ENCODE assay signal across 11 cellular contexts in the genomic region with DNA sequence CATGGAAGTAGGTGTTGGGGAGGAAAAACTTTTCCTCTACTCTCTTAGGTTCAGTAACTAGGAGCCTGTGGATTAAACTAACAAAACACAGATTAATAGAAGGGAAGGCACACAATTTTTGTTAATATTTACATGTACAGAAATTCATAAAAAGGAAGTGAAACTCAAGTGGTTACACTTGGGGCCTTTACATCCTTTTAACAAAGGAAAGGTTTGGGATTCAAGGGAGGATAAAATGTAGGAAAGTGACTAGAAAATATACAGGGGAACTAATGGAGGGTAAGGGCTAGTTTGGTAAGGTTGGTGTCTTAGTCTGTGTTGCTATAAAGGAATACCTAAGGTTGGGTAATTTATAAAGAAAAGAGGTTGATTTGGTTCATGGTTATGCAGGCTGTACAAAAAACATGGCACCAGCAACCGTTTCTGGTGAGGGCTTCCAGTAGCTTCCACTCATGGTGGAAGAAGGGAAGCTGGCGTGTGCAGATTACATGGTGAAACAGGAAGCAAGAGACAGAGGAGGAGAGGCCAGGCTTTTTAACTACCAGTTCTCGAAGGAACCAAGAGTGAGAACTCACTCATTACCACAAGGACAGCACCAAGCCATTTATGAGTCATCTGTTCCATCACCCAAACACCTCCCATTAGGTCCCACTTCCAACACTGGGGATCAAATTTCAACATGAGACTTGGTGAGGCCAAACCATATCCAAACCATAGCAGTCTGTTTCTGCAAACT.
DNase-seq lines count a peak whose midpoint lies in the region; ATAC-seq, FAIRE-seq and TF ChIP-seq lines count a peak whose summit lies in the region.
"Had no signal": no experiment of that assay in that cellular context is flagged by ENCODE, and none has a peak within 500 bp of the region (broad histone marks: within the 10 kb centered on the region; RNA-seq: fewer than 3 reads in every experiment).

No MANE protein-coding gene starts in this region.

- no peak for TF ChIP-seq EP300 in GM12878 (IDR thresholded peaks at IDR 0.05; ENCODE audit: borderline replicate concordance in 1 of 2, control insufficient read depth in 1 of 2, low read depth in 2 of 2, low read length in 2 of 2)
- TF ChIP-seq EP300 in transverse colon (IDR thresholded peaks at IDR 0.05; ENCODE audit: low read depth): no peak

- H2AFZ ChIP-seq in GM12878 (ENCODE audit: control insufficient read depth, low read depth, low read length): no peak overlapping the region

- H3K4me1 ChIP-seq in GM12878 (ENCODE audit: control insufficient read depth, insufficient read depth, low read length) (no peaks in the 10 kb centered on the region), transverse colon (no peaks in the 10 kb centered on the region)
- H3K4me1 ChIP-seq: Caco-2 had no signal

- H3K27ac ChIP-seq in GM12878 (ENCODE audit: control insufficient read depth, insufficient read depth) (no peak overlapping the region), transverse colon (no peak overlapping the region)

- H3K9ac ChIP-seq in GM12878 (ENCODE audit: control insufficient read depth, insufficient read depth, low read length): no peak overlapping the region

- no peak for TF ChIP-seq POLR2A in GM12878 (IDR thresholded peaks at IDR 0.05; ENCODE audit: low read depth, low read length)
- no peak for TF ChIP-seq POLR2A in transverse colon (IDR thresholded peaks at IDR 0.05)

- POLR2A ChIA-PET in GM12878 (lab: Charles Lee): no interaction called here

- H4K20me1 ChIP-seq in GM12878 (ENCODE audit: control insufficient read depth, insufficient read depth): no peaks in the 10 kb centered on the region

- BruUV-seq in GM12878 (replicated peaks; lab: Mats Ljungman, UMichigan): no TSS peak

- no peaks in the 10 kb centered on the region for H3K79me2 ChIP-seq in GM12878 (ENCODE audit: control insufficient read depth, insufficient read depth, low read length)

- CTCF ChIA-PET in GM12878 (lab: Yijun Ruan, JAX): no interaction called here

- DNase-seq in GM12878 (ENCODE audit: low read depth, low spot score): peak; percentile 8
- no peak for DNase-seq in NCI-H2081 (lab: John Stamatoyannopoulos, UW)
- no peak for DNase-seq in transverse colon
- no peak for DNase-seq in NCI-H526 treated with DMSO at 0.1 percent for 48 hours (lab: John Stamatoyannopoulos, UW)
- DNase-seq in cardiac septum (ENCODE audit: low spot score): no peak
- DNase-seq: Caco-2, NCI-H82 had no signal

- no peak for TF ChIP-seq CTCF in GM12878 (IDR thresholded peaks at IDR 0.05 in 2 of 3, conservative IDR thresholded peaks at IDR 0.05 in 1 of 3; ENCODE audit: control insufficient read depth in 2 of 3, extremely low read depth in 1 of 3, insufficient read depth in 1 of 3, low read depth in 3 of 3, low read length in 3 of 3)
- TF ChIP-seq CTCF in transverse colon (IDR thresholded peaks at IDR 0.05): no peak

- TF ChIP-seq RAD21 in GM12878 (IDR thresholded peaks at IDR 0.05; ENCODE audit: insufficient read depth, low read depth, low read length): no peak

- in situ Hi-C loops in GM12878 (cut with MboI) (no loop called here), transverse colon (cut with MboI; ENCODE audit: low pct_ligation_motif_present in 1 of 4, low pct_unique_long_range_greater_than_20kb in 1 of 4, low sequenced_read_pairs in 3 of 4) (no loop called here)

- H3K4me3 ChIP-seq in GM12878 (no peak overlapping the region), transverse colon (no peak overlapping the region)

- SMC1A ChIA-PET in GM12878 (lab: Charles Lee; ENCODE audit: uncharacterized antibody, unreplicated experiment): interaction anchor here (0.6 kb wide), 1 partner anchor 10 kb away, joined by 3 read pairs; no protein-coding TSS in a partner anchor

- H3K36me3 ChIP-seq in GM12878 (ENCODE audit: control insufficient read depth in 2 of 2, insufficient read depth in 2 of 2, low read length in 1 of 2): no peaks in the 10 kb centered on the region
- H3K36me3 ChIP-seq in transverse colon: no peaks in the 10 kb centered on the region

- ATAC-seq in GM18858 (IDR thresholded peaks at IDR 0.05; ENCODE audit: unreplicated experiment): peak; percentile 98
- ATAC-seq in GM21786 (IDR thresholded peaks at IDR 0.05; ENCODE audit: unreplicated experiment): peak; percentile 97
- ATAC-seq in HG03378 (IDR thresholded peaks at IDR 0.05; ENCODE audit: unreplicated experiment): peak; percentile 96
- ATAC-seq in GM12878: peak; percentile 95
- ATAC-seq: WTC11 had no signal

- peak; percentile 35 for FAIRE-seq in GM12878 (lab: Jason Lieb, UNC)

- intact Hi-C loops in GM12878 (cut with micrococcal nuclease; ENCODE audit: unreplicated experiment) (no loop called here), transverse colon (cut with DNase I; ENCODE audit: low total_unique reads) (no loop called here), cardiac septum (cut with DNase I) (no loop called here)

- H3K9me3 ChIP-seq in GM12878 (replicated peaks; ENCODE audit: control insufficient read depth, insufficient read depth, low read length) (no peaks in the 10 kb centered on the region), transverse colon (no peaks in the 10 kb centered on the region)
- H3K9me3 ChIP-seq: Caco-2 had no signal

- whole genome bisulfite sequencing in GM12878 (ENCODE audit: insufficient coverage, insufficient replicate concordance, low lambda C conversion rate, missing lambda C conversion rate): 13% methylated on average over 3 of the region's 3 CpGs
- 40% methylated on average over 3 of the region's 3 CpGs; no CpG with 5 or more reads in 1 of the 2 donors for WGBS in transverse colon (ENCODE audit: low coverage in 1 of 2), 2 donors

- RAD21 ChIA-PET in GM12878 (lab: Charles Lee; ENCODE audit: unreplicated experiment): no interaction called here

- H3K27me3 ChIP-seq in GM12878 (replicated peaks in 1 of 2; ENCODE audit: control insufficient read depth in 2 of 2, insufficient read depth in 2 of 2, low read length in 1 of 2): 0 out of 4 replicates have a peak, but pooled peaks cover 0 to 2% of the 10 kb centered on the region in 2 experiments
- no peaks in the 10 kb centered on the region for H3K27me3 ChIP-seq in transverse colon

- H3K4me2 ChIP-seq in GM12878 (ENCODE audit: control insufficient read depth, insufficient read depth): no peak overlapping the region

TF ChIP-seq in GM12878, 131 proteins besides CTCF, POLR2A, EP300 and RAD21:
- TF ChIP-seq BHLHE40 (IDR thresholded peaks at IDR 0.05; ENCODE audit: borderline replicate concordance in 1 of 2, low read depth in 2 of 2, low read length in 1 of 2) (0 out of 4 replicates have a peak, but pooled peaks of 1 of the 2 experiments have one; percentile 16), IKZF2 (IDR thresholded peaks at IDR 0.05) (peak; percentile 84 to 85), JUNB (IDR thresholded peaks at IDR 0.05) (peak; percentile 34), ETV6 (conservative IDR thresholded peaks at IDR 0.05 in 1 of 2, IDR thresholded peaks at IDR 0.05 in 1 of 2; ENCODE audit: borderline replicate concordance in 1 of 2, low read depth in 1 of 2) (peak in 1 of 2 experiments; percentile 91; a peak in 2 of 4 replicates), MTA2 (IDR thresholded peaks at IDR 0.05; ENCODE audit: low read depth) (peak; percentile 46), BRCA1 (IDR thresholded peaks at IDR 0.05; ENCODE audit: low read depth, low read length) (no peak), NFIC (IDR thresholded peaks at IDR 0.05; ENCODE audit: low read depth, low read length) (0 out of 2 replicates have a peak, but pooled peaks have one; percentile 23), BACH1 (IDR thresholded peaks at IDR 0.05; ENCODE audit: borderline replicate concordance) (no peak), RUNX3 (IDR thresholded peaks at IDR 0.05; ENCODE audit: low read length) (peak; percentile 50), IRF4 (IDR thresholded peaks at IDR 0.05; ENCODE audit: low read depth, low read length) (peak; percentile 58; the same call in 1 of the 2 replicates), MYC (IDR thresholded peaks at IDR 0.05; ENCODE audit: insufficient read depth, insufficient read length, insufficient replicate concordance, low read length, severe bottlenecking) (no peak), EGR1 (IDR thresholded peaks at IDR 0.05; ENCODE audit: borderline replicate concordance in 1 of 2, low read depth in 2 of 2, low read length in 2 of 2) (no peak), CREM (IDR thresholded peaks at IDR 0.05; ENCODE audit: low read depth) (0 out of 2 replicates have a peak, but pooled peaks have one; percentile 15), EED (IDR thresholded peaks at IDR 0.05; ENCODE audit: low read depth) (peak; percentile 61; the same call in 1 of the 2 replicates), NFYA (IDR thresholded peaks at IDR 0.05; ENCODE audit: borderline replicate concordance, low read depth, low read length) (no peak), PAX5 (IDR thresholded peaks at IDR 0.05; ENCODE audit: borderline replicate concordance, low read depth, low read length) (0 out of 2 replicates have a peak, but pooled peaks have one; percentile 26), SPI1 (IDR thresholded peaks at IDR 0.05; ENCODE audit: borderline replicate concordance, insufficient read depth, low read depth, low read length) (peak; percentile 69), DPF2 (IDR thresholded peaks at IDR 0.05) (peak; percentile 54; the same call in 1 of the 2 replicates), GATAD2B (conservative IDR thresholded peaks at IDR 0.05; ENCODE audit: low read depth) (0 out of 2 replicates have a peak, but pooled peaks have one; percentile 25), IKZF1 (conservative IDR thresholded peaks at IDR 0.05) (peak; percentile 69)
- TF ChIP-seq, protein P1, sequence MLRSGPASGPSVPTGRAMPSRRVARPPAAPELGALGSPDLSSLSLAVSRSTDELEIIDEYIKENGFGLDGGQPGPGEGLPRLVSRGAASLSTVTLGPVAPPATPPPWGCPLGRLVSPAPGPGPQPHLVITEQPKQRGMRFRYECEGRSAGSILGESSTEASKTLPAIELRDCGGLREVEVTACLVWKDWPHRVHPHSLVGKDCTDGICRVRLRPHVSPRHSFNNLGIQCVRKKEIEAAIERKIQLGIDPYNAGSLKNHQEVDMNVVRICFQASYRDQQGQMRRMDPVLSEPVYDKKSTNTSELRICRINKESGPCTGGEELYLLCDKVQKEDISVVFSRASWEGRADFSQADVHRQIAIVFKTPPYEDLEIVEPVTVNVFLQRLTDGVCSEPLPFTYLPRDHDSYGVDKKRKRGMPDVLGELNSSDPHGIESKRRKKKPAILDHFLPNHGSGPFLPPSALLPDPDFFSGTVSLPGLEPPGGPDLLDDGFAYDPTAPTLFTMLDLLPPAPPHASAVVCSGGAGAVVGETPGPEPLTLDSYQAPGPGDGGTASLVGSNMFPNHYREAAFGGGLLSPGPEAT (IDR thresholded peaks at IDR 0.05; ENCODE audit: low read depth): peak; percentile 50
